21 cellular contexts compared by ENCODE assay signal in the genomic region with DNA sequence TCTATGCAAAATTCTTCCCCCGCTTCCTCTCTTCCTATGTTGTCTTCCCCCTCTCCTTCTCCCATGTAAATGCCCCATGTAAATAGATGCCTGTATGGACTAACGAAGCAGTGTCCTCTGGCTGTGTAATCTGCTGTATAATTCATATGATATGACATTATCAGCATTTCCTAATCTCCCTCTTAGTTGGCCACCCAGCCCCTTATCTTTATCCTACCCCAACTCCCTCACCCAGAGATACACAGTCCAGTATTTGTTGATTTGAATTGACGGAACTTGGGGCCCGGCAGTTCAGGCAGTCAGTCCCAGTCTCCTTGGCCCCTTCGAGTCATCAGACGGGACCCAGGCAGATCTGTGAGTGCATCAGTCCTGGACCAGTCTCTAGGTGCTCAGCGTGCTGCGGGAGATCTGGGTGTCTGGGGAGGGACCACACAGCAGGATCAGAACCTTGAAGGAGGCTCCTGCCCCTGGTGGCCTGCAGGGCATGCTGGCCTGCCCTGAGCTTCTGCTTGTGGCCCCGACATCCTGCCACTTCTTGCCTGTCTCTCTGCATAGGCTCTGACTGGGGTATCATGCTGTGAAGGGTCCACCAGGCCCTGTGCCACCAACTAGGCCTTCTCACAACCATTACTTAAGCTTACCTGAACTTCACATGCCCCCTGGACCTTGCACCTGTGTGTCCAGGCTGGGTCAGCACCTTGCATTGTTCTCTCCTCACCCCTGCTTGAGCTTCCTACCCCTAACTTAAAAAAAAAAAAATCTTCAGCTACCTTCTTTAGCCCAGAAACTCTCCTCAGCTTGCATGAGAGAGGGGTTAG.
DNase-seq lines count a peak whose midpoint lies in the region; ATAC-seq, FAIRE-seq and TF ChIP-seq lines count a peak whose summit lies in the region.
"Had no signal": no experiment of that assay in that cellular context is flagged by ENCODE, and none has a peak within 500 bp of the region (broad histone marks: within the 10 kb centered on the region; RNA-seq: fewer than 3 reads in every experiment).

No MANE protein-coding gene starts in this region.

- no peaks in the 10 kb centered on the region for H3K36me3 Mint-ChIP-seq in neural progenitor cell
- no peaks in the 10 kb centered on the region for H3K36me3 Mint-ChIP-seq in CD8-positive, alpha-beta memory T cell
- H3K36me3 Mint-ChIP-seq in T-cell, result no peaks in the 10 kb centered on the region
- H3K36me3 Mint-ChIP-seq: activated naive CD4-positive, alpha-beta T cell treated with anti-CD3 and anti-CD28 coated beads, Interleukin-2, amount 10 ng/mL, durations not matched to agents 7 days and 5 days; naive thymus-derived CD8-positive, alpha-beta T cell; stimulated activated naive B cell treated with anti-CD40 and anti-IgM and Interleukin-4, amounts not matched to agents 10 μg/mL and 1 μg/mL and 100 μg/mL, for 72 hours had no signal

- DNase-seq in NCI-H526 (lab: John Stamatoyannopoulos, UW), result peak; percentile 49 to 52
- DNase-seq in NCI-H526 treated with DMSO at 0.1 percent for 48 hours (lab: John Stamatoyannopoulos, UW), result no peak
- no peak for DNase-seq in K562 (ENCODE audit: extremely low read depth in 1 of 4, low spot score in 3 of 4)
- DNase-seq in neural progenitor cell (ENCODE audit: low spot score), result no peak
- no peak for DNase-seq in upper lobe of right lung
- no peak for DNase-seq in CD8-positive, alpha-beta memory T cell
- DNase-seq in T-cell, result no peak
- DNase-seq: activated CD4-positive, alpha-beta memory T cell treated with anti-CD3 and anti-CD28 coated beads, Interleukin-2, amount 10 ng/mL, durations not matched to agents 7 days and 5 days; DMS79; hippocampal formation; T1000 had no signal

- H3K4me2 ChIP-seq in K562 (ENCODE audit: insufficient read depth, low read length) (no peak overlapping the region), neural progenitor cell (no peak overlapping the region)

- TF ChIP-seq RAD21 in K562 (CRISPR knock-in tag; conservative IDR thresholded peaks at IDR 0.05 in 1 of 2, IDR thresholded peaks at IDR 0.05 in 1 of 2), result no peak

- H3K4me3 Mint-ChIP-seq in neural progenitor cell, result no peak overlapping the region
- H3K4me3 Mint-ChIP-seq in CD8-positive, alpha-beta memory T cell, result no peak overlapping the region
- no peak overlapping the region for H3K4me3 Mint-ChIP-seq in T-cell
- H3K4me3 Mint-ChIP-seq: activated CD4-positive, alpha-beta memory T cell treated with anti-CD3 and anti-CD28 coated beads, Interleukin-2, amount 10 ng/mL, durations not matched to agents 7 days and 5 days; activated naive CD4-positive, alpha-beta T cell treated with anti-CD3 and anti-CD28 coated beads, Interleukin-2, amount 10 ng/mL, durations not matched to agents 7 days and 5 days; naive thymus-derived CD8-positive, alpha-beta T cell; stimulated activated naive B cell treated with anti-CD40 and anti-IgM and Interleukin-4, amounts not matched to agents 10 μg/mL and 1 μg/mL and 100 μg/mL, for 72 hours had no signal

- no peaks in the 10 kb centered on the region for H4K20me1 ChIP-seq in K562 (replicated peaks; ENCODE audit: control insufficient read depth, insufficient read depth, low read length)
- H4K20me1 ChIP-seq in neural progenitor cell (ENCODE audit: low read depth), result no peaks in the 10 kb centered on the region

- H3K27ac ChIP-seq in K562 (ENCODE audit: extremely low read depth, low read depth, low read length) (no peak overlapping the region), neural progenitor cell (no peak overlapping the region), upper lobe of right lung (no peak overlapping the region)
- H3K27ac ChIP-seq in CD8-positive, alpha-beta memory T cell (ENCODE audit: low read depth, low read length), result no peak overlapping the region
- H3K27ac ChIP-seq: 22Rv1, parathyroid adenoma, SK-N-MC had no signal

- H3K36me3 ChIP-seq in K562 (ENCODE audit: control insufficient read depth, insufficient read depth, low read length) (no peaks in the 10 kb centered on the region), neural progenitor cell (no peaks in the 10 kb centered on the region), upper lobe of right lung (no peaks in the 10 kb centered on the region)
- no peaks in the 10 kb centered on the region for H3K36me3 ChIP-seq in CD8-positive, alpha-beta memory T cell (ENCODE audit: insufficient read depth, low read length)
- H3K36me3 ChIP-seq: Peyer's patch, tibial nerve had no signal

- H3K9me3 Mint-ChIP-seq in neural progenitor cell (no peaks in the 10 kb centered on the region), T-cell (no peaks in the 10 kb centered on the region)
- H3K9me3 Mint-ChIP-seq in CD8-positive, alpha-beta memory T cell, result no peaks in the 10 kb centered on the region
- H3K9me3 Mint-ChIP-seq: activated CD4-positive, alpha-beta memory T cell treated with anti-CD3 and anti-CD28 coated beads, Interleukin-2, amount 10 ng/mL, durations not matched to agents 7 days and 5 days; activated naive CD4-positive, alpha-beta T cell treated with anti-CD3 and anti-CD28 coated beads, Interleukin-2, amount 10 ng/mL, durations not matched to agents 7 days and 5 days; naive thymus-derived CD8-positive, alpha-beta T cell; stimulated activated naive B cell treated with anti-CD40 and anti-IgM and Interleukin-4, amounts not matched to agents 10 μg/mL and 1 μg/mL and 100 μg/mL, for 72 hours had no signal

- H3K9me3 ChIP-seq in K562 (replicated peaks; ENCODE audit: control insufficient read depth, insufficient read depth, low read depth, low read length) (no peaks in the 10 kb centered on the region), neural progenitor cell (ENCODE audit: low read depth) (no peaks in the 10 kb centered on the region), upper lobe of right lung (no peaks in the 10 kb centered on the region)
- H3K9me3 ChIP-seq in CD8-positive, alpha-beta memory T cell (ENCODE audit: low read length), result no peaks in the 10 kb centered on the region
- H3K9me3 ChIP-seq: Peyer's patch, tibial nerve had no signal

- no peak for TF ChIP-seq EP300 in K562 (IDR thresholded peaks at IDR 0.05; ENCODE audit: low read length)

- H3K9me1 ChIP-seq in K562 (ENCODE audit: control insufficient read depth, insufficient read depth, low read length), result no peaks in the 10 kb centered on the region

- H3K79me2 ChIP-seq in K562 (ENCODE audit: control insufficient read depth, insufficient read depth, low read length), result no peaks in the 10 kb centered on the region
- H3K79me2 ChIP-seq in neural progenitor cell (ENCODE audit: low read depth), result no peaks in the 10 kb centered on the region
- H3K79me2 ChIP-seq: parathyroid adenoma had no signal

- no peak for FAIRE-seq in K562 (lab: Jason Lieb, UNC)
- FAIRE-seq: islet of Langerhans had no signal

- H3F3A ChIP-seq in neural progenitor cell (ENCODE audit: low read depth), result no peaks in the 10 kb centered on the region

- H2AFZ ChIP-seq in K562 (ENCODE audit: low read depth, low read length) (peak overlapping the region; percentile 48; the same call in 1 of the 2 replicates), neural progenitor cell (replicated peaks) (peak overlapping the region; percentile 27)
- H2AFZ ChIP-seq: parathyroid adenoma had no signal

- no peak for TF ChIP-seq CTCF in K562 (IDR thresholded peaks at IDR 0.05 in 2 of 3, conservative IDR thresholded peaks at IDR 0.05 in 1 of 3; ENCODE audit: insufficient read depth in 2 of 3, low read depth in 1 of 3, low read length in 3 of 3)
- TF ChIP-seq CTCF in neural progenitor cell (IDR thresholded peaks at IDR 0.05), result no peak
- no peak for TF ChIP-seq CTCF in upper lobe of right lung (IDR thresholded peaks at IDR 0.05)

- POLR2A ChIA-PET in K562 (lab: Yijun Ruan, JAX), result interaction anchor here (0.6 to 0.7 kb wide), 3 partner anchors 10 to 19 kb away, joined by 3 to 5 read pairs (median 4); no protein-coding TSS in a partner anchor
- POLR2A ChIA-PET in CD8-positive, alpha-beta memory T cell (lab: Charles Lee), result no interaction called here
- POLR2A ChIA-PET in T-cell (lab: Charles Lee), result no interaction called here

- CTCF ChIA-PET in K562 (lab: Yijun Ruan, JAX; ENCODE audit: low intra/inter-chr PET ratio) (no interaction called here), T-cell (lab: Charles Lee) (interaction anchor here (0.5 to 1.7 kb wide), 9 partner anchors 9 to 1131 kb away, joined by 3 to 13 read pairs (median 4); no protein-coding TSS in a partner anchor)
- CTCF ChIA-PET in CD8-positive, alpha-beta memory T cell (lab: Charles Lee), result interaction anchor here (1.4 to 2.4 kb wide), 3 partner anchors 43 to 149 kb away, joined by 3 to 14 read pairs (median 5); no protein-coding TSS in a partner anchor

- TF ChIP-seq POLR2A in K562 (conservative IDR thresholded peaks at IDR 0.05), result no peak

- ATAC-seq in K562 (no peak; the same call in 2 of the 3 replicates), upper lobe of right lung (peak; percentile 26), T-cell (replicated peaks in 1 of 4) (no peak), GM21737 (IDR thresholded peaks at IDR 0.05; ENCODE audit: unreplicated experiment) (no peak)

- H3K4me1 Mint-ChIP-seq in neural progenitor cell, result peaks cover 3% of the 10 kb centered on the region
- H3K4me1 Mint-ChIP-seq in CD8-positive, alpha-beta memory T cell, result no peaks in the 10 kb centered on the region
- H3K4me1 Mint-ChIP-seq in T-cell, result peaks cover 0 to 2% (median 0%) of the 10 kb centered on the region in 3 donors
- H3K4me1 Mint-ChIP-seq: activated naive CD4-positive, alpha-beta T cell treated with anti-CD3 and anti-CD28 coated beads, Interleukin-2, amount 10 ng/mL, durations not matched to agents 7 days and 5 days had no signal

- H3K9ac ChIP-seq in K562 (ENCODE audit: insufficient read depth in 1 of 2, low read depth in 2 of 2, low read length in 2 of 2) (peak overlapping the region in 1 of 2 experiments; percentile 54; a peak in 2 of 4 replicates), neural progenitor cell (no peak overlapping the region)
- H3K9ac ChIP-seq: parathyroid adenoma had no signal

- peaks cover 4% of the 10 kb centered on the region for H3K27me3 Mint-ChIP-seq in neural progenitor cell (ENCODE audit: insufficient read depth, low read depth)
- peaks cover 0 to 7% of the 10 kb centered on the region in 2 donors for H3K27me3 Mint-ChIP-seq in CD8-positive, alpha-beta memory T cell
- H3K27me3 Mint-ChIP-seq in T-cell, result no peaks in the 10 kb centered on the region

- BruUV-seq in K562 (replicated peaks; lab: Mats Ljungman, UMichigan), result no TSS peak

- H3K27me3 ChIP-seq in K562 (ENCODE audit: control insufficient read depth in 2 of 2, insufficient read depth in 2 of 2, low read length in 2 of 2) (no peaks in the 10 kb centered on the region), neural progenitor cell (no peaks in the 10 kb centered on the region), upper lobe of right lung (no peaks in the 10 kb centered on the region)
- no peaks in the 10 kb centered on the region for H3K27me3 ChIP-seq in CD8-positive, alpha-beta memory T cell (ENCODE audit: insufficient read depth, low read length, poor library complexity, severe bottlenecking)
- H3K27me3 ChIP-seq: Peyer's patch, tibial nerve had no signal

- H3K4me1 ChIP-seq in K562 (replicated peaks in 1 of 2; ENCODE audit: control insufficient read depth in 2 of 2, insufficient read depth in 2 of 2, low read length in 2 of 2), result peaks cover 4 to 8% of the 10 kb centered on the region in 2 experiments; a peak in 4 of 5 replicates
- no peaks in the 10 kb centered on the region for H3K4me1 ChIP-seq in neural progenitor cell
- peaks cover 4% of the 10 kb centered on the region for H3K4me1 ChIP-seq in upper lobe of right lung
- H3K4me1 ChIP-seq in CD8-positive, alpha-beta memory T cell (ENCODE audit: insufficient read depth, low read length), result no peaks in the 10 kb centered on the region
- H3K4me1 ChIP-seq: parathyroid adenoma, Peyer's patch had no signal

- intact Hi-C loops in K562 (cut with micrococcal nuclease) (loop anchor here (5.0 kb wide), 1 partner anchor 148 kb away; no protein-coding TSS in a partner anchor), upper lobe of right lung (cut with DNase I) (no loop called here)

- H3K27ac Mint-ChIP-seq in neural progenitor cell (peak overlapping the region; percentile 86), T-cell (no peak overlapping the region)
- H3K27ac Mint-ChIP-seq in CD8-positive, alpha-beta memory T cell, result peak overlapping the region in 1 of 8 donors; percentile 10
- H3K27ac Mint-ChIP-seq: activated CD4-positive, alpha-beta memory T cell treated with anti-CD3 and anti-CD28 coated beads, Interleukin-2, amount 10 ng/mL, durations not matched to agents 7 days and 5 days; activated naive CD4-positive, alpha-beta T cell treated with anti-CD3 and anti-CD28 coated beads, Interleukin-2, amount 10 ng/mL, durations not matched to agents 7 days and 5 days; stimulated activated naive B cell treated with anti-CD40 and anti-IgM and Interleukin-4, amounts not matched to agents 10 μg/mL and 1 μg/mL and 100 μg/mL, for 72 hours had no signal

- 23% methylated on average over 8 of the region's 9 CpGs for WGBS in K562 (ENCODE audit: insufficient coverage, low coverage, missing lambda C conversion rate)

- in situ Hi-C loops in K562 (cut with MboI), result no loop called here

- H3K4me3 ChIP-seq in K562 (no peak overlapping the region), neural progenitor cell (no peak overlapping the region), upper lobe of right lung (no peak overlapping the region)
- H3K4me3 ChIP-seq in CD8-positive, alpha-beta memory T cell (ENCODE audit: low read length), result no peak overlapping the region
- H3K4me3 ChIP-seq: Peyer's patch, SK-N-MC, tibial nerve had no signal

Comparison
In these comparisons a context has a peak if more than half of its experiments do, and no peak if none do; other contexts are left out.
1. DNase-seq: peak in NCI-H526 (2 of 2); none in NCI-H526 treated with DMSO at 0.1 percent for 48 hours (single experiment), K562 (0 of 4), neural progenitor cell (single experiment), upper lobe of right lung (single experiment), CD8-positive, alpha-beta memory T cell (0 of 5) and T-cell (0 of 34).